In the genomic region with DNA sequence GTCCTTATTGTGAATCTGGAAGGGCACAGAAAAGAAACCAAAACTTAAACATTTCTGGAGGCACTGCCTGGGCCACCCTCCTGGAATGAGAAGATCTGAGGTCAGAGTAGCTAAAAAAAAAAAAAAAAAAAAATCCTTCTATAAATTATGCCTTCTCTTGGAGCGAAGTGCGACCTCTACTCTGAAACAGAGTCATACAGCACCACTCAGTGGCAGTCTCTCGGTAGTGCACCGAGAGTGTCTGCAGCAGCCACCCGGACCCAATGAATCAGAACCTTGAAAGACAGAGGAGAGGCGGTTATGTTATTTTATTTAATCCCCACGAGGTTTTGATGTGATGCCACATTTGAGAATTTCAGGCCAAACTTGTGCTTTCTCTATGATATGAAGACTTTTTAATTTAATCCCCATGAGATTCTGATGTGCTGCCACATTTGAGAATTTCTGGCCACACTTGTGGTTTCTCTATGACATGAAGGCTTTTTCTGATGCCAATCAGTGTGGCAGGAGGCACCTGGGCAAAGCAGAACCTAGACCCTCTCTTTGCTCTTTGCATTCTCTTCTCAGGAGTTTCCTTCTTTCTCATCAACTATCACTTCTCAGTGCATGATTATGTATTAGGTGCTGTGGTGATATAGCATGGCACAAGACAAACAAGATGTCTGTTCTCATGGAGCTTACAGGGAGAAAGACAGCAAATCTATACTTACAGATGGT, we compare ENCODE assay signal across 7 cellular contexts. TPM values are rescaled to one million over a fixed set of nuclear protein-coding genes. Genes with fewer than 3 reads are reported as not detected.
DNase-seq lines count a peak whose midpoint lies in the region; ATAC-seq, FAIRE-seq and TF ChIP-seq lines count a peak whose summit lies in the region.

No MANE protein-coding gene starts in this region.

- no peaks in the 10 kb centered on the region for H3F3A ChIP-seq in SK-N-SH (replicated peaks; ENCODE audit: insufficient read depth)

- peak; percentile 68 for TF ChIP-seq RAD21 in SK-N-SH (IDR thresholded peaks at IDR 0.05; ENCODE audit: low read length)
- peak; percentile 66 for TF ChIP-seq RAD21 in GM12878 (IDR thresholded peaks at IDR 0.05; ENCODE audit: insufficient read depth, low read depth, low read length)

- SMC1A ChIA-PET in GM12878 (lab: Charles Lee; ENCODE audit: uncharacterized antibody, unreplicated experiment): interaction anchor here (1.1 kb wide), 1 partner anchor 63 kb away, joined by 3 read pairs; no protein-coding TSS in a partner anchor

- H2AFZ ChIP-seq in Karpas-422 (ENCODE audit: low read length) (0 out of 2 replicates have a peak overlapping the region, but pooled peaks have one; percentile 27), SK-N-SH (ENCODE audit: low read depth) (no peak overlapping the region), GM12878 (ENCODE audit: control insufficient read depth, low read depth, low read length) (no peak overlapping the region)

- TF ChIP-seq POLR2A in GM12878 (IDR thresholded peaks at IDR 0.05; ENCODE audit: low read depth, low read length): no peak

- POLR2A ChIA-PET in SK-N-SH (lab: Yijun Ruan, JAX) (no interaction called here), GM12878 (lab: Charles Lee) (no interaction called here)

- intact Hi-C loops in GM12878 (cut with micrococcal nuclease; ENCODE audit: unreplicated experiment): loop anchor here (1.0 to 5.0 kb wide), 3 partner anchors 59 to 220 kb away; no protein-coding TSS in a partner anchor

- peak; percentile 43 for TF ChIP-seq CTCF in GM12865 (IDR thresholded peaks at IDR 0.05; ENCODE audit: insufficient read depth, low read depth, low read length, missing control alignments)
- TF ChIP-seq CTCF in SK-N-SH (IDR thresholded peaks at IDR 0.05): peak; percentile 64
- TF ChIP-seq CTCF in GM12878 (IDR thresholded peaks at IDR 0.05 in 2 of 3, conservative IDR thresholded peaks at IDR 0.05 in 1 of 3; ENCODE audit: control insufficient read depth in 2 of 3, extremely low read depth in 1 of 3, insufficient read depth in 1 of 3, low read depth in 3 of 3, low read length in 3 of 3): peak in 2 of 3 experiments; percentile 47 to 51; a peak in 5 of 6 replicates

- H3K27ac ChIP-seq in Karpas-422 (ENCODE audit: low read length) (peak overlapping the region; percentile 86), SK-N-SH (ENCODE audit: low read depth in 2 of 2, low read length in 1 of 2) (no peak overlapping the region), GM12878 (ENCODE audit: control insufficient read depth, insufficient read depth) (no peak overlapping the region)

- H3K4me3 ChIP-seq in GM12865 (ENCODE audit: low read depth, low read length) (no peak overlapping the region), Karpas-422 (ENCODE audit: low read length) (no peak overlapping the region), SK-N-SH (ENCODE audit: low read depth in 2 of 2, low read length in 1 of 2) (no peak overlapping the region), GM12878 (no peak overlapping the region)

- in situ Hi-C loops in GM12878 (cut with MboI): loop anchor here (10.0 kb wide), 1 partner anchor 222 kb away; no protein-coding TSS in a partner anchor

- no peak for FAIRE-seq in GM12878 (lab: Jason Lieb, UNC)

- H3K79me2 ChIP-seq in Karpas-422 (ENCODE audit: low read length) (no peaks in the 10 kb centered on the region), SK-N-SH (ENCODE audit: insufficient read depth) (no peaks in the 10 kb centered on the region), GM12878 (ENCODE audit: control insufficient read depth, insufficient read depth, low read length) (no peaks in the 10 kb centered on the region)

- CTCF ChIA-PET in SK-N-SH (lab: Yijun Ruan, JAX): interaction anchor here (0.6 to 0.9 kb wide), 3 partner anchors 8 to 64 kb away, joined by 3 read pairs; no protein-coding TSS in a partner anchor
- CTCF ChIA-PET in GM12878 (lab: Yijun Ruan, JAX): interaction anchor here (0.6 to 3.5 kb wide), 7 partner anchors 14 to 423 kb away, joined by 3 to 43 read pairs (median 4); no protein-coding TSS in a partner anchor

- peak; percentile 80 for ATAC-seq in GM12878
- no peak for ATAC-seq in HG03378 (IDR thresholded peaks at IDR 0.05; ENCODE audit: unreplicated experiment)

- RAD21 ChIA-PET in GM12878 (lab: Charles Lee; ENCODE audit: unreplicated experiment): interaction anchor here (0.6 to 0.8 kb wide), 2 partner anchors 59 to 466 kb away, joined by 3 to 4 read pairs; no protein-coding TSS in a partner anchor

- H4K20me1 ChIP-seq in Karpas-422 (ENCODE audit: insufficient read depth, low read depth, low read length): no peaks in the 10 kb centered on the region
- no peaks in the 10 kb centered on the region for H4K20me1 ChIP-seq in SK-N-SH (ENCODE audit: insufficient read depth)
- H4K20me1 ChIP-seq in GM12878 (ENCODE audit: control insufficient read depth, insufficient read depth): no peaks in the 10 kb centered on the region

- DNase-seq in GM12865 (ENCODE audit: low read depth) (peak; percentile 10), Karpas-422 (peak; percentile 93), SK-N-SH (peak; percentile 44), GM12878 (ENCODE audit: low read depth, low spot score) (no peak), iPS-NIHi7 (ENCODE audit: extremely low spot score) (peak; percentile 62)
- peak; percentile 24 to 51 for DNase-seq in stimulated activated CD4-positive, alpha-beta T cell treated with anti-CD3 and anti-CD28 coated beads, Interleukin-15, amount 100 ng/mL, for 48 hours (ENCODE audit: low read depth in 2 of 2)

- H3K27me3 ChIP-seq in Karpas-422 (ENCODE audit: low read length): no peaks in the 10 kb centered on the region
- peaks cover 27% of the 10 kb centered on the region; the same call in 1 of the 2 replicates for H3K27me3 ChIP-seq in SK-N-SH (ENCODE audit: insufficient read depth)
- peaks cover 0 to 2% of the 10 kb centered on the region in 2 experiments; a peak in 2 of 4 replicates for H3K27me3 ChIP-seq in GM12878 (replicated peaks in 1 of 2; ENCODE audit: control insufficient read depth in 2 of 2, insufficient read depth in 2 of 2, low read length in 1 of 2)

- peak overlapping the region; percentile 41 for H3K4me2 ChIP-seq in Karpas-422 (ENCODE audit: low read depth, low read length, poor library complexity, severe bottlenecking)
- no peak overlapping the region for H3K4me2 ChIP-seq in SK-N-SH
- H3K4me2 ChIP-seq in GM12878 (ENCODE audit: control insufficient read depth, insufficient read depth): no peak overlapping the region

- BruUV-seq in GM12878 (replicated peaks; lab: Mats Ljungman, UMichigan): no TSS peak

- H3K9me2 ChIP-seq in Karpas-422 (replicated peaks; ENCODE audit: insufficient read depth, low read length) (no peaks in the 10 kb centered on the region; the same call in 1 of the 2 replicates), SK-N-SH (no peaks in the 10 kb centered on the region)

- H3K9me3 ChIP-seq in Karpas-422 (ENCODE audit: low read length): no peaks in the 10 kb centered on the region
- no peaks in the 10 kb centered on the region for H3K9me3 ChIP-seq in SK-N-SH
- peaks cover 2% of the 10 kb centered on the region; the same call in 1 of the 3 replicates for H3K9me3 ChIP-seq in GM12878 (replicated peaks; ENCODE audit: control insufficient read depth, insufficient read depth, low read length)

- H3K9ac ChIP-seq in Karpas-422 (ENCODE audit: low read length): peak overlapping the region; percentile 45
- no peak overlapping the region for H3K9ac ChIP-seq in SK-N-SH
- H3K9ac ChIP-seq in GM12878 (ENCODE audit: control insufficient read depth, insufficient read depth, low read length): no peak overlapping the region

- TF ChIP-seq EP300 in SK-N-SH (IDR thresholded peaks at IDR 0.05; ENCODE audit: borderline replicate concordance in 1 of 2, low read depth in 1 of 2, low read length in 1 of 2) (no peak), GM12878 (IDR thresholded peaks at IDR 0.05; ENCODE audit: borderline replicate concordance in 1 of 2, control insufficient read depth in 1 of 2, low read depth in 2 of 2, low read length in 2 of 2) (no peak)

- H3K36me3 ChIP-seq in Karpas-422 (ENCODE audit: insufficient read depth, low read length) (no peaks in the 10 kb centered on the region), SK-N-SH (replicated peaks in 1 of 2; ENCODE audit: control insufficient read depth in 1 of 2, insufficient read depth in 2 of 2, low read length in 1 of 2) (no peaks in the 10 kb centered on the region), GM12878 (ENCODE audit: control insufficient read depth in 2 of 2, insufficient read depth in 2 of 2, low read length in 1 of 2) (no peaks in the 10 kb centered on the region)

- 0% methylated on average over 7 of the region's 7 CpGs for WGBS in SK-N-SH (ENCODE audit: low lambda C conversion rate)
- WGBS in GM12878 (ENCODE audit: insufficient coverage, insufficient replicate concordance, low lambda C conversion rate, missing lambda C conversion rate): 0% methylated on average over 7 of the region's 7 CpGs

- H3K4me1 ChIP-seq in Karpas-422 (ENCODE audit: low read length) (peaks cover 76% of the 10 kb centered on the region), SK-N-SH (ENCODE audit: control insufficient read depth in 1 of 2, insufficient read depth in 2 of 2, low read depth in 1 of 2, low read length in 1 of 2) (no peaks in the 10 kb centered on the region), GM12878 (ENCODE audit: control insufficient read depth, insufficient read depth, low read length) (no peaks in the 10 kb centered on the region)

TF ChIP-seq in GM12878, 131 proteins besides CTCF, POLR2A, EP300 and RAD21 (continues in another document):
- TF ChIP-seq RCOR1 (conservative IDR thresholded peaks at IDR 0.05; ENCODE audit: low read depth, low read length): no peak
- peak; percentile 35; the same call in 1 of the 2 replicates for TF ChIP-seq SMC3 (IDR thresholded peaks at IDR 0.05; ENCODE audit: borderline replicate concordance, low read length)

RNA-seq across cellular contexts. Expression of gene CT47C1, which starts 5.6 kb away (rescaled TPM):
- total RNA-seq in Karpas-422 (2014; rRNA removed; shearing (Covaris generic); ENCODE audit: low replicate concordance): not detected in 2 replicates
- polyA plus RNA-seq in SK-N-SH (2012; rRNA removed) (not detected in 2 replicates), GM12878 (2011; rRNA removed) (not detected in 2 replicates), GM12878 (2014; fragmentation: Illumina TruSeq; extraction: Trizol) (not detected in 2 replicates), GM12878 (2014; fragmentation: Nextera tagmentation; extraction: Ambion mirVana) (not detected), GM12878 (2014; rRNA removed) (not detected in 2 replicates), GM12878 (2016; fragmentation: Nextera tagmentation; extraction: Ambion mirVana) (not detected)
- not detected in 2 replicates for polyA plus RNA-seq in SK-N-SH (2012; cell fraction: cytosol; rRNA removed)
- polyA plus RNA-seq in SK-N-SH (2012; cell fraction: nucleus; rRNA removed): not detected in 2 replicates
- total RNA-seq in GM12878 (2013; cell fraction: nucleolus; rRNA removed): not detected in 2 replicates
- total RNA-seq in GM12878 (2014; rRNA removed) (not detected in 2 replicates), GM12878 (2014; rRNA removed; fragmentation: Illumina TruSeq; extraction: Trizol) (not detected in 2 replicates), GM12878 (2021) (not detected in 2 replicates)
- polyA plus RNA-seq in GM12878 (2011; ENCODE audit: low read depth): not detected
- not detected in 2 replicates for polyA plus RNA-seq in GM12878 (2011; cell fraction: cytosol; rRNA removed)
- polyA plus RNA-seq in GM12878 (2011; cell fraction: nucleus; rRNA removed): not detected in 2 replicates
- polyA plus RNA-seq in GM12878 (2012): not detected in 2 replicates
- not detected in 2 replicates for polyA minus RNA-seq in GM12878 (2011; rRNA and poly(A)+ RNA removed)
- polyA minus RNA-seq in GM12878 (2011; cell fraction: cytosol; rRNA and poly(A)+ RNA removed): not detected in 2 replicates
- not detected in 2 replicates for polyA minus RNA-seq in GM12878 (2011; cell fraction: nucleus; rRNA and poly(A)+ RNA removed)
